27 cellular contexts compared by ENCODE assay signal in genomic region chr22:19763141-19764049, GRCh38. TPM values are rescaled to one million over a fixed set of nuclear protein-coding genes. Genes with fewer than 3 reads are reported as not detected.
DNase-seq lines count a peak whose midpoint lies in the region; ATAC-seq, FAIRE-seq and TF ChIP-seq lines count a peak whose summit lies in the region.
"Had no signal": no experiment of that assay in that cellular context is flagged by ENCODE, and none has a peak within 500 bp of the region (broad histone marks: within the 10 kb centered on the region; RNA-seq: fewer than 3 reads in every experiment).

No MANE protein-coding gene starts in this region.

- dilution Hi-C loops in endothelial cell of umbilical vein (cut with MboI; ENCODE audit: extremely low pct_ligation_motif_present, low sequenced_read_pairs), result no loop called here

- no peaks in the 10 kb centered on the region for H4K20me1 ChIP-seq in endothelial cell of umbilical vein (replicated peaks; ENCODE audit: control insufficient read depth, extremely low read depth, insufficient read depth, low read length)
- no peaks in the 10 kb centered on the region for H4K20me1 ChIP-seq in PC-9 (ENCODE audit: insufficient read depth)

- POLR2A ChIA-PET in CD8-positive, alpha-beta memory T cell (lab: Charles Lee), result no interaction called here
- POLR2A ChIA-PET in endothelial cell of umbilical vein (lab: Charles Lee), result interaction anchor here (0.6 kb wide), 1 partner anchor 153 kb away, joined by 4 read pairs; no protein-coding TSS in a partner anchor
- POLR2A ChIA-PET in PC-9 (lab: Charles Lee; ENCODE audit: unreplicated experiment), result no interaction called here

- no peaks in the 10 kb centered on the region for H3F3A ChIP-seq in PC-9 (ENCODE audit: insufficient read depth, low read depth)

- TF ChIP-seq POLR2A in endothelial cell of umbilical vein (IDR thresholded peaks at IDR 0.05; ENCODE audit: low read depth, low read length) (no peak), gastrocnemius medialis (IDR thresholded peaks at IDR 0.05) (no peak), H54 (IDR thresholded peaks at IDR 0.05; ENCODE audit: low read depth, low read length) (no peak)

- intact Hi-C loops in endothelial cell of umbilical vein (cut with micrococcal nuclease) (no loop called here), gastrocnemius medialis (cut with DNase I; ENCODE audit: low total_unique reads) (no loop called here), PC-9 (cut with micrococcal nuclease; ENCODE audit: unreplicated experiment) (loop anchor here (10.0 kb wide), 1 partner anchor 121 kb away; no protein-coding TSS in a partner anchor)

- no peaks in the 10 kb centered on the region for H3K9me1 ChIP-seq in endothelial cell of umbilical vein (replicated peaks; ENCODE audit: control insufficient read depth, extremely low read depth, insufficient read depth, low read length)

- peaks cover 0 to 3% (median 0%) of the 10 kb centered on the region in 5 donors for H3K9me3 Mint-ChIP-seq in CD8-positive, alpha-beta memory T cell
- H3K9me3 Mint-ChIP-seq: activated CD4-positive, alpha-beta memory T cell treated with anti-CD3 and anti-CD28 coated beads for 36 hours; activated T-cell treated with anti-CD3 and anti-CD28 coated beads, Interleukin-2, amount 50 U/mL, for 72 hours; dendritic cell treated with granulocyte-macrophage colony-stimulating factor and Interleukin-4, amounts not matched to agents 40 ng/mL and 50 ng/mL, for 4 days; natural killer cell treated with Interleukin-12 subunit alpha and Interleukin-12 subunit beta and Interleukin-15 and Interleukin-18, amount 100 ng/mL, for 72 hours; stimulated activated naive CD8-positive, alpha-beta T cell treated with anti-CD3 and anti-CD28 coated beads, Interleukin-15, amount 100 ng/mL, for 72 hours; T-helper 1 cell treated with Interleukin-12 subunit alpha and Interleukin-12 subunit beta and Interleukin-4 antibody, amounts not matched to agents 30 μg/mL and 1 μg/mL, for 36 hours had no signal

- ATAC-seq in gastrocnemius medialis (no peak), GM18498 (IDR thresholded peaks at IDR 0.05; ENCODE audit: unreplicated experiment) (no peak)
- ATAC-seq: activated T-cell treated with anti-CD3 and anti-CD28 coated beads, Interleukin-2, amount 50 U/mL, for 72 hours; left cardiac atrium; mucosa of descending colon; natural killer cell treated with Interleukin-12 subunit alpha and Interleukin-12 subunit beta and Interleukin-15 and Interleukin-18, amount 100 ng/mL, for 72 hours; stimulated activated naive CD8-positive, alpha-beta T cell treated with anti-CD3 and anti-CD28 coated beads, Interleukin-15, amount 100 ng/mL, for 72 hours had no signal

- H3K4me2 ChIP-seq in endothelial cell of umbilical vein (ENCODE audit: insufficient read depth, low read length) (peak overlapping the region; percentile 49), PC-9 (no peak overlapping the region)

- peak overlapping the region in 1 of 8 donors; percentile 47 for H3K27ac Mint-ChIP-seq in CD8-positive, alpha-beta memory T cell
- H3K27ac Mint-ChIP-seq: activated CD4-positive, alpha-beta memory T cell treated with anti-CD3 and anti-CD28 coated beads for 36 hours; activated T-cell treated with anti-CD3 and anti-CD28 coated beads, Interleukin-2, amount 50 U/mL, for 72 hours; CD4-positive, alpha-beta memory T cell; dendritic cell treated with granulocyte-macrophage colony-stimulating factor and Interleukin-4, amounts not matched to agents 40 ng/mL and 50 ng/mL, for 4 days; immature natural killer cell; natural killer cell treated with Interleukin-12 subunit alpha and Interleukin-12 subunit beta and Interleukin-15 and Interleukin-18, amount 100 ng/mL, for 72 hours; stimulated activated naive CD8-positive, alpha-beta T cell treated with anti-CD3 and anti-CD28 coated beads, Interleukin-15, amount 100 ng/mL, for 72 hours; T-helper 1 cell treated with Interleukin-12 subunit alpha and Interleukin-12 subunit beta and Interleukin-4 antibody, amounts not matched to agents 30 μg/mL and 1 μg/mL, for 36 hours had no signal

- H3K79me2 ChIP-seq in endothelial cell of umbilical vein (ENCODE audit: control insufficient read depth, insufficient read depth, low read length), result peaks cover 31% of the 10 kb centered on the region
- no peaks in the 10 kb centered on the region for H3K79me2 ChIP-seq in PC-9 (ENCODE audit: low read depth)

- peaks cover 49 to 62% of the 10 kb centered on the region in 2 donors for H3K27me3 Mint-ChIP-seq in CD8-positive, alpha-beta memory T cell

- CTCF ChIA-PET in CD8-positive, alpha-beta memory T cell (lab: Charles Lee), result interaction anchor here (1.0 kb wide), 1 partner anchor 33 kb away, joined by 3 read pairs; no protein-coding TSS in a partner anchor
- CTCF ChIA-PET in endothelial cell of umbilical vein (lab: Charles Lee), result interaction anchor here (0.9 to 4.4 kb wide), 4 partner anchors 8 to 147 kb away, joined by 3 to 18 read pairs (median 10); no protein-coding TSS in a partner anchor
- CTCF ChIA-PET in PC-9 (lab: Charles Lee), result no interaction called here

- peaks cover 47% of the 10 kb centered on the region for H3K27me3 ChIP-seq in CD8-positive, alpha-beta memory T cell (ENCODE audit: insufficient read depth, low read length, poor library complexity, severe bottlenecking)
- H3K27me3 ChIP-seq in MG63 (no peaks in the 10 kb centered on the region), endothelial cell of umbilical vein (ENCODE audit: control insufficient read depth in 2 of 2, insufficient read depth in 2 of 2, low read length in 2 of 2) (peaks cover 21 to 33% of the 10 kb centered on the region in 2 experiments), gastrocnemius medialis (peaks cover 11 to 44% (median 17%) of the 10 kb centered on the region in 3 donors), PC-9 (ENCODE audit: insufficient read depth, low read depth) (peaks cover 38% of the 10 kb centered on the region)

- H3K36me3 Mint-ChIP-seq in CD8-positive, alpha-beta memory T cell, result peaks cover 0 to 4% (median 0%) of the 10 kb centered on the region in 3 donors
- H3K36me3 Mint-ChIP-seq: CD4-positive, alpha-beta memory T cell had no signal

- H3K9me2 ChIP-seq in PC-9 (ENCODE audit: insufficient read depth), result no peaks in the 10 kb centered on the region

- H3K4me1 ChIP-seq in CD8-positive, alpha-beta memory T cell (ENCODE audit: insufficient read depth, low read length), result peaks cover 22% of the 10 kb centered on the region
- H3K4me1 ChIP-seq in endothelial cell of umbilical vein (ENCODE audit: control insufficient read depth, extremely low read depth, insufficient read depth, low read length) (peaks cover 14% of the 10 kb centered on the region), gastrocnemius medialis (peaks cover 0 to 8% of the 10 kb centered on the region in 2 donors), PC-9 (replicated peaks; ENCODE audit: insufficient read depth) (peaks cover 7% of the 10 kb centered on the region; the same call in 1 of the 2 replicates)

- H3K4me3 ChIP-seq in CD8-positive, alpha-beta memory T cell (ENCODE audit: low read length), result no peak overlapping the region
- H3K4me3 ChIP-seq in MG63, result peak overlapping the region; percentile 61
- peak overlapping the region in 2 of 3 experiments; percentile 49 to 50 for H3K4me3 ChIP-seq in endothelial cell of umbilical vein (replicated peaks in 1 of 3; ENCODE audit: insufficient read depth in 1 of 3, low read depth in 1 of 3, low read length in 3 of 3)
- H3K4me3 ChIP-seq in gastrocnemius medialis, result peak overlapping the region in 1 of 4 donors; percentile 54
- H3K4me3 ChIP-seq in PC-9, result no peak overlapping the region
- H3K4me3 ChIP-seq: mucosa of descending colon, uterus had no signal

- H3K27ac ChIP-seq in CD8-positive, alpha-beta memory T cell (ENCODE audit: low read depth, low read length), result peak overlapping the region; percentile 72
- H3K27ac ChIP-seq in endothelial cell of umbilical vein (ENCODE audit: insufficient read depth, low read depth, low read length) (no peak overlapping the region), gastrocnemius medialis (peak overlapping the region in 3 of 4 donors; percentile 79 to 81 (median 81)), PC-9 (no peak overlapping the region)
- H3K27ac ChIP-seq: uterus had no signal

- H3K4me3 Mint-ChIP-seq in CD8-positive, alpha-beta memory T cell, result no peak overlapping the region
- H3K4me3 Mint-ChIP-seq: activated CD4-positive, alpha-beta memory T cell treated with anti-CD3 and anti-CD28 coated beads for 36 hours; dendritic cell treated with granulocyte-macrophage colony-stimulating factor and Interleukin-4, amounts not matched to agents 40 ng/mL and 50 ng/mL, for 4 days; natural killer cell treated with Interleukin-12 subunit alpha and Interleukin-12 subunit beta and Interleukin-15 and Interleukin-18, amount 100 ng/mL, for 72 hours; stimulated activated naive CD8-positive, alpha-beta T cell treated with anti-CD3 and anti-CD28 coated beads, Interleukin-15, amount 100 ng/mL, for 72 hours; T-helper 1 cell treated with Interleukin-12 subunit alpha and Interleukin-12 subunit beta and Interleukin-4 antibody, amounts not matched to agents 30 μg/mL and 1 μg/mL, for 36 hours had no signal

- peaks cover 18 to 40% (median 25%) of the 10 kb centered on the region in 3 donors for H3K4me1 Mint-ChIP-seq in CD8-positive, alpha-beta memory T cell

- no peaks in the 10 kb centered on the region for H3K9me3 ChIP-seq in CD8-positive, alpha-beta memory T cell (ENCODE audit: low read length)
- no peaks in the 10 kb centered on the region for H3K9me3 ChIP-seq in MG63
- no peaks in the 10 kb centered on the region for H3K9me3 ChIP-seq in endothelial cell of umbilical vein (replicated peaks; ENCODE audit: control insufficient read depth, insufficient read depth, low read length)
- H3K9me3 ChIP-seq in gastrocnemius medialis, result no peaks in the 10 kb centered on the region
- no peaks in the 10 kb centered on the region for H3K9me3 ChIP-seq in PC-9 (ENCODE audit: insufficient read depth, low read depth)
- H3K9me3 ChIP-seq: mucosa of descending colon, uterus had no signal

- no peak for DNase-seq in CD8-positive, alpha-beta memory T cell
- no peak for DNase-seq in MG63
- no peak for DNase-seq in endothelial cell of umbilical vein (ENCODE audit: low read depth, low spot score)
- no peak for DNase-seq in gastrocnemius medialis
- no peak for DNase-seq in NCI-H526 (lab: John Stamatoyannopoulos, UW)
- DNase-seq in PC-9, result no peak
- no peak for DNase-seq in H54 (ENCODE audit: insufficient read length, low spot score)
- DNase-seq: activated CD4-positive, alpha-beta memory T cell treated with anti-CD3 and anti-CD28 coated beads for 36 hours; activated CD4-positive, alpha-beta T cell treated with anti-CD3 and anti-CD28 coated beads for 1 hour; activated naive CD4-positive, alpha-beta T cell treated with Interleukin-2 at 50 U/mL for 16 hours; activated T-cell treated with anti-CD3 and anti-CD28 coated beads, Interleukin-2, amount 50 U/mL, for 72 hours; CD4-positive, alpha-beta memory T cell; DMS 273 treated with DMSO at 0.1 percent for 48 hours; hippocampal formation; immature natural killer cell; left cardiac atrium; mucosa of descending colon; NCI-H1048; NCI-H1694; stimulated activated naive CD8-positive, alpha-beta T cell treated with anti-CD3 and anti-CD28 coated beads, Interleukin-15, amount 100 ng/mL, for 72 hours; uterus had no signal

- no TSS peak for BruUV-seq in endothelial cell of umbilical vein (replicated peaks; lab: Mats Ljungman, UMichigan)
- no TSS peak for BruUV-seq in PC-9 (replicated peaks; lab: Mats Ljungman, UMichigan)

- no peaks in the 10 kb centered on the region for H3K36me3 ChIP-seq in CD8-positive, alpha-beta memory T cell (ENCODE audit: insufficient read depth, low read length)
- H3K36me3 ChIP-seq in MG63 (peaks cover 45% of the 10 kb centered on the region), endothelial cell of umbilical vein (ENCODE audit: control insufficient read depth in 2 of 2, extremely low read depth in 1 of 2, insufficient read depth in 2 of 2, low read length in 2 of 2) (peaks cover 0 to 3% of the 10 kb centered on the region in 2 experiments), gastrocnemius medialis (no peaks in the 10 kb centered on the region), PC-9 (ENCODE audit: low read depth) (no peaks in the 10 kb centered on the region)
- H3K36me3 ChIP-seq: uterus had no signal

- H3K9ac ChIP-seq in endothelial cell of umbilical vein (replicated peaks; ENCODE audit: extremely low read depth, insufficient read depth, low read length), result peak overlapping the region; percentile 29

- in situ Hi-C loops in gastrocnemius medialis (cut with MboI; ENCODE audit: low sequenced_read_pairs in 4 of 4), result no loop called here

- H2AFZ ChIP-seq in endothelial cell of umbilical vein (ENCODE audit: low read depth, low read length) (no peak overlapping the region), PC-9 (no peak overlapping the region)

- no peak for TF ChIP-seq CTCF in endothelial cell of umbilical vein (IDR thresholded peaks at IDR 0.05; ENCODE audit: extremely low read depth in 1 of 2, insufficient read depth in 1 of 2, low read depth in 1 of 2, low read length in 2 of 2)
- no peak for TF ChIP-seq CTCF in gastrocnemius medialis (IDR thresholded peaks at IDR 0.05 in 4 of 5, conservative IDR thresholded peaks at IDR 0.05 in 1 of 5)
- no peak for TF ChIP-seq CTCF in PC-9 (conservative IDR thresholded peaks at IDR 0.05)

- no peak for FAIRE-seq in endothelial cell of umbilical vein (lab: Jason Lieb, UNC)
- no peak for FAIRE-seq in H54 (lab: Jason Lieb, UNC)
- FAIRE-seq: HepG2, TTC549 had no signal

RNA-seq across cellular contexts. Expression of gene TBX1, which starts 2.8 kb away (rescaled TPM):
- total RNA-seq in CD8-positive, alpha-beta memory T cell, result not detected
- not detected for polyA plus RNA-seq in CD8-positive, alpha-beta memory T cell
- 16.3 and 16.5 TPM in 2 replicates for total RNA-seq in MG63 (2014; rRNA removed; shearing (Covaris generic); ENCODE audit: low replicate concordance)
- total RNA-seq in endothelial cell of umbilical vein, result 30.2 and 38.2 TPM in 2 replicates
- polyA plus RNA-seq in endothelial cell of umbilical vein, result 8.9 and 11.0 TPM in 2 replicates
- polyA plus RNA-seq in endothelial cell of umbilical vein (2011; cell fraction: cytosol; rRNA removed), result 6.3 and 6.6 TPM in 2 replicates
- polyA plus RNA-seq in endothelial cell of umbilical vein (2011; cell fraction: nucleus; rRNA removed), result 28.4 and 44.8 TPM in 2 replicates
- polyA plus RNA-seq in endothelial cell of umbilical vein (2012), result 7.1 and 14.5 TPM in 2 replicates
- polyA minus RNA-seq in endothelial cell of umbilical vein, result 6.0 and 9.7 TPM in 2 replicates
- polyA minus RNA-seq in endothelial cell of umbilical vein (2011; cell fraction: cytosol; rRNA and poly(A)+ RNA removed), result not detected
- 10.4 and 16.9 TPM in 2 replicates for polyA minus RNA-seq in endothelial cell of umbilical vein (2011; cell fraction: nucleus; rRNA and poly(A)+ RNA removed)
- total RNA-seq in gastrocnemius medialis, result 10 to 100 TPM; 27.9 to 38.9 (median 36.3) TPM
- total RNA-seq in PC-9 (2021), result 0.74 and 2.4 TPM in 2 replicates
- total RNA-seq: activated CD4-positive, alpha-beta memory T cell treated with anti-CD3 and anti-CD28 coated beads for 36 hours; CD4-positive, alpha-beta memory T cell; HepG2 had no signal
- polyA plus RNA-seq: CD4-positive, alpha-beta memory T cell; HepG2 had no signal

RNA-seq across cellular contexts. Expression of gene GP1BB, which starts 40.1 kb away (rescaled TPM):
- total RNA-seq in CD8-positive, alpha-beta memory T cell, result not detected
- not detected for polyA plus RNA-seq in CD8-positive, alpha-beta memory T cell
- total RNA-seq in MG63 (2014; rRNA removed; shearing (Covaris generic); ENCODE audit: low replicate concordance), result 3.5 and 15.9 TPM in 2 replicates
- 1.5 and 1.7 TPM in 2 replicates for total RNA-seq in endothelial cell of umbilical vein
- polyA plus RNA-seq in endothelial cell of umbilical vein, result 6.2 and 8.3 TPM in 2 replicates
- 1.9 and 3.0 TPM in 2 replicates for polyA plus RNA-seq in endothelial cell of umbilical vein (2011; cell fraction: cytosol; rRNA removed)
- polyA plus RNA-seq in endothelial cell of umbilical vein (2011; cell fraction: nucleus; rRNA removed), result 6.0 and 11.5 TPM in 2 replicates
- 0.98 and 2.3 TPM in 2 replicates for polyA plus RNA-seq in endothelial cell of umbilical vein (2012)
- polyA minus RNA-seq in endothelial cell of umbilical vein, result 0.61 and 1.4 TPM in 2 replicates
- not detected for polyA minus RNA-seq in endothelial cell of umbilical vein (2011; cell fraction: cytosol; rRNA and poly(A)+ RNA removed)
- polyA minus RNA-seq in endothelial cell of umbilical vein (2011; cell fraction: nucleus; rRNA and poly(A)+ RNA removed), result 1.5 and 3.8 TPM in 2 replicates
- 1 to 10 TPM in 3 of 4 donors, not detected in 1; 1.4 to 3.5 (median 2.3) TPM for total RNA-seq in gastrocnemius medialis
- 0.35 and 2.0 TPM in 2 replicates for total RNA-seq in PC-9 (2021)
- total RNA-seq: activated CD4-positive, alpha-beta memory T cell treated with anti-CD3 and anti-CD28 coated beads for 36 hours; CD4-positive, alpha-beta memory T cell; HepG2; left cardiac atrium; natural killer cell treated with Interleukin-12 subunit alpha and Interleukin-12 subunit beta and Interleukin-15 and Interleukin-18, amount 100 ng/mL, for 72 hours had no signal
- polyA plus RNA-seq: CD4-positive, alpha-beta memory T cell; HepG2 had no signal

RNA-seq across cellular contexts. Expression of gene SEPTIN5, which starts 49.1 kb away (rescaled TPM):
- total RNA-seq in CD8-positive, alpha-beta memory T cell, result under 1 TPM; 0.20 to 0.38 TPM
- not detected for polyA plus RNA-seq in CD8-positive, alpha-beta memory T cell
- 18.9 and 30.7 TPM in 2 replicates for total RNA-seq in MG63 (2014; rRNA removed; shearing (Covaris generic); ENCODE audit: low replicate concordance)
- total RNA-seq in endothelial cell of umbilical vein, result 31.1 and 33.5 TPM in 2 replicates
- polyA plus RNA-seq in endothelial cell of umbilical vein, result 35.8 and 37.8 TPM in 2 replicates
- 19.1 and 24.3 TPM in 2 replicates for polyA plus RNA-seq in endothelial cell of umbilical vein (2011; cell fraction: cytosol; rRNA removed)
- polyA plus RNA-seq in endothelial cell of umbilical vein (2011; cell fraction: nucleus; rRNA removed), result 89.2 and 133 TPM in 2 replicates
- polyA plus RNA-seq in endothelial cell of umbilical vein (2012), result 18.2 and 32.5 TPM in 2 replicates
- 55.8 and 59.9 TPM in 2 replicates for polyA minus RNA-seq in endothelial cell of umbilical vein
- not detected for polyA minus RNA-seq in endothelial cell of umbilical vein (2011; cell fraction: cytosol; rRNA and poly(A)+ RNA removed)
- 21.0 and 36.7 TPM in 2 replicates for polyA minus RNA-seq in endothelial cell of umbilical vein (2011; cell fraction: nucleus; rRNA and poly(A)+ RNA removed)
- 10 to 100 TPM in 2 of 4 donors, 1 to 10 TPM in 2; 5.0 to 15.9 (median 10.2) TPM for total RNA-seq in gastrocnemius medialis
- 2.0 and 8.1 TPM in 2 replicates for total RNA-seq in PC-9 (2021)
- total RNA-seq: CD4-positive, alpha-beta memory T cell; HepG2; natural killer cell treated with Interleukin-12 subunit alpha and Interleukin-12 subunit beta and Interleukin-15 and Interleukin-18, amount 100 ng/mL, for 72 hours had no signal
- polyA plus RNA-seq: CD4-positive, alpha-beta memory T cell had no signal

Comparison
In these comparisons a context has a peak if more than half of its experiments do, and no peak if none do; other contexts are left out.
1. H3K27ac ChIP-seq: peak in CD8-positive, alpha-beta memory T cell (single experiment) and gastrocnemius medialis (3 of 4); none in endothelial cell of umbilical vein (single experiment) and PC-9 (single experiment).
2. H3K4me3 ChIP-seq: peak in MG63 (single experiment) and endothelial cell of umbilical vein (2 of 3); none in CD8-positive, alpha-beta memory T cell (single experiment) and PC-9 (single experiment).